ENCODE assay signal across 8 cellular contexts in genomic region chr16:57648590-57649442, GRCh38. TPM values are rescaled to one million over a fixed set of nuclear protein-coding genes. Genes with fewer than 3 reads are reported as not detected.
DNase-seq lines count a peak whose midpoint lies in the region; ATAC-seq and TF ChIP-seq lines count a peak whose summit lies in the region.

No MANE protein-coding gene starts in this region.

- CTCF ChIA-PET in activated CD8-positive, alpha-beta T cell treated with anti-CD3 and anti-CD28 coated beads for 36 hours (lab: Charles Lee), result interaction anchor here (0.6 to 7.0 kb wide), 48 partner anchors 9 to 232 kb away, joined by 3 to 265 read pairs (median 5); partner anchors contain the start of genes ADGRG1, ADGRG5, CIAPIN1 and COQ9

- H3K4me1 ChIP-seq in effector memory CD4-positive, alpha-beta T cell (ENCODE audit: control insufficient read depth, insufficient read depth, low read length, poor library complexity, severe bottlenecking), result peaks cover 4% of the 10 kb centered on the region
- no peaks in the 10 kb centered on the region for H3K4me1 ChIP-seq in mesendoderm (ENCODE audit: control insufficient read depth, low read depth, low read length)

- H3K18ac ChIP-seq in mesendoderm (ENCODE audit: low read length), result no peak overlapping the region

- H4K5ac ChIP-seq in mesendoderm (ENCODE audit: low read length), result no peak overlapping the region

- no peaks in the 10 kb centered on the region for H3K9me3 Mint-ChIP-seq in activated CD8-positive, alpha-beta T cell treated with anti-CD3 and anti-CD28 coated beads for 36 hours

- no peaks in the 10 kb centered on the region for H3K36me3 Mint-ChIP-seq in activated CD8-positive, alpha-beta T cell treated with anti-CD3 and anti-CD28 coated beads for 36 hours (ENCODE audit: low read depth)

- POLR2A ChIA-PET in activated CD8-positive, alpha-beta T cell treated with anti-CD3 and anti-CD28 coated beads for 36 hours (lab: Charles Lee), result interaction anchor here (0.8 to 5.7 kb wide), 11 partner anchors 11 to 88 kb away, joined by 3 to 48 read pairs (median 9); no protein-coding TSS in a partner anchor

- DNase-seq in NCI-H1436 (lab: John Stamatoyannopoulos, UW), result peak; percentile 72
- DNase-seq in NCI-H1436 treated with DMSO at 0.1 percent for 48 hours (lab: John Stamatoyannopoulos, UW), result no peak
- peak; percentile 30 for DNase-seq in NCI-H82 treated with DMSO at 0.1 percent for 48 hours (lab: John Stamatoyannopoulos, UW; ENCODE audit: unreplicated experiment)
- peak; percentile 94 for DNase-seq in activated CD8-positive, alpha-beta T cell treated with anti-CD3 and anti-CD28 coated beads for 36 hours
- DNase-seq in effector memory CD4-positive, alpha-beta T cell, result peak; percentile 69 to 79 (median 79)
- peak; percentile 88 for DNase-seq in mesendoderm
- peak; percentile 70 to 74 for DNase-seq in stimulated activated CD8-positive, alpha-beta memory T cell treated with anti-CD3 and anti-CD28 coated beads, Interleukin-15, amount 100 ng/mL, for 48 hours (ENCODE audit: low read depth in 2 of 2)

- H2AK5ac ChIP-seq in mesendoderm (ENCODE audit: low read length), result no peak overlapping the region

- H3K27me3 ChIP-seq in effector memory CD4-positive, alpha-beta T cell (replicated peaks; ENCODE audit: control insufficient read depth, insufficient read depth, low read length, poor library complexity, severe bottlenecking), result no peaks in the 10 kb centered on the region
- no peaks in the 10 kb centered on the region for H3K27me3 ChIP-seq in mesendoderm (ENCODE audit: insufficient read depth, low read length, poor library complexity)

- no CpG with 5 or more reads among the region's 18 CpGs for WGBS in mesendoderm (ENCODE audit: extremely low coverage, insufficient coverage, low lambda C conversion rate)

- no peak overlapping the region for H3K4me3 ChIP-seq in effector memory CD4-positive, alpha-beta T cell (ENCODE audit: insufficient read depth, low read depth, low read length, poor library complexity, severe bottlenecking)
- H3K4me3 ChIP-seq in mesendoderm (ENCODE audit: low read length), result no peak overlapping the region

- no peak overlapping the region for H2BK5ac ChIP-seq in mesendoderm (ENCODE audit: low read length)

- ATAC-seq in HG03565 (IDR thresholded peaks at IDR 0.05; ENCODE audit: unreplicated experiment), result peak; percentile 50
- ATAC-seq in activated CD8-positive, alpha-beta T cell treated with anti-CD3 and anti-CD28 coated beads for 36 hours, result peak; percentile 73

- no peaks in the 10 kb centered on the region for H3K27me3 Mint-ChIP-seq in activated CD8-positive, alpha-beta T cell treated with anti-CD3 and anti-CD28 coated beads for 36 hours

- no peaks in the 10 kb centered on the region for H3K36me3 ChIP-seq in effector memory CD4-positive, alpha-beta T cell (ENCODE audit: control insufficient read depth, insufficient read depth, low read length)
- no peaks in the 10 kb centered on the region for H3K36me3 ChIP-seq in mesendoderm (ENCODE audit: control insufficient read depth, insufficient read depth, low read length)

- no peak overlapping the region for H3K27ac ChIP-seq in effector memory CD4-positive, alpha-beta T cell (ENCODE audit: insufficient read depth, low read length, poor library complexity, severe bottlenecking)
- no peak overlapping the region for H3K27ac ChIP-seq in mesendoderm (ENCODE audit: low read depth, low read length)

- no peak overlapping the region for H3K9ac ChIP-seq in mesendoderm (ENCODE audit: low read length)

- H3K4me2 ChIP-seq in mesendoderm (ENCODE audit: low read length), result no peak overlapping the region

- peaks cover 33% of the 10 kb centered on the region for H3K4me1 Mint-ChIP-seq in activated CD8-positive, alpha-beta T cell treated with anti-CD3 and anti-CD28 coated beads for 36 hours (ENCODE audit: low read depth)

- no peak overlapping the region for H4K8ac ChIP-seq in mesendoderm (ENCODE audit: low read depth, low read length)

- H3K9me3 ChIP-seq in effector memory CD4-positive, alpha-beta T cell (ENCODE audit: control insufficient read depth, low read length), result no peaks in the 10 kb centered on the region

- H2BK15ac ChIP-seq in mesendoderm (replicated peaks; ENCODE audit: low read depth), result no peak overlapping the region

- peak; percentile 100 for TF ChIP-seq CTCF in activated CD8-positive, alpha-beta T cell treated with anti-CD3 and anti-CD28 coated beads for 36 hours (IDR thresholded peaks at IDR 0.05)

- no peak overlapping the region for H3K4me3 Mint-ChIP-seq in activated CD8-positive, alpha-beta T cell treated with anti-CD3 and anti-CD28 coated beads for 36 hours

- intact Hi-C loops in activated CD8-positive, alpha-beta T cell treated with anti-CD3 and anti-CD28 coated beads for 36 hours (cut with micrococcal nuclease), result loop anchor here (1.0 to 5.0 kb wide), 2 partner anchors 57 to 73 kb away; no protein-coding TSS in a partner anchor

- no peak overlapping the region for H3K4ac ChIP-seq in mesendoderm (ENCODE audit: low read depth, low read length)

- H3K23ac ChIP-seq in mesendoderm (ENCODE audit: low read length), result no peak overlapping the region

- no peaks in the 10 kb centered on the region for H3K79me2 ChIP-seq in mesendoderm (ENCODE audit: control insufficient read depth, insufficient read depth, low read length)

- H3K79me1 ChIP-seq in mesendoderm (ENCODE audit: low read length), result no peaks in the 10 kb centered on the region

- no peak overlapping the region for H2BK120ac ChIP-seq in mesendoderm (ENCODE audit: low read depth, low read length)

- H3K56ac ChIP-seq in mesendoderm (ENCODE audit: low read length), result no peak overlapping the region

- peak overlapping the region; percentile 86 for H3K27ac Mint-ChIP-seq in activated CD8-positive, alpha-beta T cell treated with anti-CD3 and anti-CD28 coated beads for 36 hours

RNA-seq across cellular contexts. Expression of gene ADGRG3, which starts 19.3 kb away (rescaled TPM):
- not detected for total RNA-seq in activated CD8-positive, alpha-beta T cell treated with anti-CD3 and anti-CD28 coated beads for 36 hours
- polyA plus RNA-seq in mesendoderm (2013, experiment 1 of 2), result 0.06 TPM
- 0.10 TPM for polyA plus RNA-seq in mesendoderm (2013, experiment 2 of 2)

RNA-seq across cellular contexts. Expression of gene ADGRG1, which starts 20.4 kb away (rescaled TPM):
- total RNA-seq in activated CD8-positive, alpha-beta T cell treated with anti-CD3 and anti-CD28 coated beads for 36 hours, result 1 to 10 TPM; 4.9 to 8.5 TPM
- 1.3 TPM for polyA plus RNA-seq in mesendoderm (2013, experiment 1 of 2)
- polyA plus RNA-seq in mesendoderm (2013, experiment 2 of 2), result 1.1 TPM

RNA-seq across cellular contexts. Expression of gene DRC7, which starts 45.8 kb away (rescaled TPM):
- under 1 TPM in 1 of 2 experiments, not detected in 1; 0.58 TPM for total RNA-seq in activated CD8-positive, alpha-beta T cell treated with anti-CD3 and anti-CD28 coated beads for 36 hours
- polyA plus RNA-seq in mesendoderm (2013, experiment 1 of 2), result 0.06 TPM
- not detected for polyA plus RNA-seq in mesendoderm (2013, experiment 2 of 2)
